Comparison of ENCODE assay signal across 13 cellular contexts in genomic region chr5:38796000-38796738, GRCh38. TPM values are rescaled to one million over a fixed set of nuclear protein-coding genes. Genes with fewer than 3 reads are reported as not detected.
A peak's percentile ranks its signal among the peaks of the same experiment; 100 is the strongest.
DNase-seq lines count a peak whose midpoint lies in the region; ATAC-seq lines count a peak whose summit lies in the region.
"Had no signal": no experiment of that assay in that cellular context is flagged by ENCODE, and none has a peak within 500 bp of the region (broad histone marks: within the 10 kb centered on the region; RNA-seq: fewer than 3 reads in every experiment).

No MANE protein-coding gene starts in this region.

- no peaks in the 10 kb centered on the region for H3K9me3 Mint-ChIP-seq in activated CD4-positive, alpha-beta T cell treated with anti-CD3 and anti-CD28 coated beads, Interleukin-2, amount 10 ng/mL, durations not matched to agents 24 days and 14 days
- H3K9me3 Mint-ChIP-seq: central memory CD8-positive, alpha-beta T cell had no signal

- ATAC-seq in left lobe of liver (peak; percentile 38), HG03175 (IDR thresholded peaks at IDR 0.05; ENCODE audit: unreplicated experiment) (no peak)
- ATAC-seq in stimulated activated naive CD8-positive, alpha-beta T cell treated with anti-CD3 and anti-CD28 coated beads, Interleukin-15, Interleukin-2, amounts not matched to agents 100 U/mL and 50 U/mL, for 24 hours: peak; percentile 41
- ATAC-seq: naive thymus-derived CD8-positive, alpha-beta T cell had no signal

- H3K4me3 Mint-ChIP-seq in activated CD4-positive, alpha-beta T cell treated with anti-CD3 and anti-CD28 coated beads, Interleukin-2, amount 10 ng/mL, durations not matched to agents 24 days and 14 days: no peak overlapping the region
- H3K4me3 Mint-ChIP-seq: central memory CD8-positive, alpha-beta T cell; naive thymus-derived CD8-positive, alpha-beta T cell had no signal

- peak; percentile 31 for DNase-seq in G401 (ENCODE audit: low spot score)
- DNase-seq in caudate nucleus (lab: John Stamatoyannopoulos, UW): peak in 9 of 61 donors; percentile 3 to 18 (median 12)
- no peak for DNase-seq in left lobe of liver (ENCODE audit: low spot score)
- DNase-seq in stimulated activated naive CD8-positive, alpha-beta T cell treated with anti-CD3 and anti-CD28 coated beads, Interleukin-15, Interleukin-2, amounts not matched to agents 100 U/mL and 50 U/mL, for 24 hours: peak; percentile 6
- no peak for DNase-seq in activated CD4-positive, alpha-beta T cell treated with anti-CD3 and anti-CD28 coated beads, Interleukin-2, amount 10 ng/mL, durations not matched to agents 24 days and 14 days
- DNase-seq in DMS 273 (lab: John Stamatoyannopoulos, UW; ENCODE audit: unreplicated experiment): no peak
- no peak for DNase-seq in D341Med (ENCODE audit: low spot score)
- DNase-seq: activated effector memory CD4-positive, alpha-beta T cell treated with Interleukin-2 at 50 U/mL for 16 hours; Kasumi-1; naive thymus-derived CD8-positive, alpha-beta T cell; small intestine had no signal

- intact Hi-C loops in activated CD4-positive, alpha-beta T cell treated with anti-CD3 and anti-CD28 coated beads, Interleukin-2, amount 10 ng/mL, durations not matched to agents 24 days and 14 days (cut with micrococcal nuclease): no loop called here

- peaks cover 2% of the 10 kb centered on the region for H3K27me3 Mint-ChIP-seq in activated CD4-positive, alpha-beta T cell treated with anti-CD3 and anti-CD28 coated beads, Interleukin-2, amount 10 ng/mL, durations not matched to agents 24 days and 14 days

- in situ Hi-C loops in G401 (cut with HindIII; ENCODE audit: low sequenced_read_pairs): no loop called here

- peak overlapping the region; percentile 14 for H3K27ac ChIP-seq in caudate nucleus (ENCODE audit: low read depth, low read length)

- no peaks in the 10 kb centered on the region for H3K36me3 Mint-ChIP-seq in activated CD4-positive, alpha-beta T cell treated with anti-CD3 and anti-CD28 coated beads, Interleukin-2, amount 10 ng/mL, durations not matched to agents 24 days and 14 days (ENCODE audit: low read depth)
- H3K36me3 Mint-ChIP-seq: naive thymus-derived CD8-positive, alpha-beta T cell had no signal

- H3K4me1 Mint-ChIP-seq in activated CD4-positive, alpha-beta T cell treated with anti-CD3 and anti-CD28 coated beads, Interleukin-2, amount 10 ng/mL, durations not matched to agents 24 days and 14 days: no peaks in the 10 kb centered on the region
- H3K4me1 Mint-ChIP-seq: central memory CD8-positive, alpha-beta T cell had no signal

- H3K27ac Mint-ChIP-seq in activated CD4-positive, alpha-beta T cell treated with anti-CD3 and anti-CD28 coated beads, Interleukin-2, amount 10 ng/mL, durations not matched to agents 24 days and 14 days: no peak overlapping the region
- H3K27ac Mint-ChIP-seq: naive thymus-derived CD8-positive, alpha-beta T cell had no signal

RNA-seq across cellular contexts. Expression of gene OSMR, which starts 49.6 kb away (rescaled TPM):
- not detected in 2 replicates for total RNA-seq in G401 (2014; rRNA removed; shearing (Covaris generic))
- 4.4 TPM for total RNA-seq in left lobe of liver
- total RNA-seq in activated CD4-positive, alpha-beta T cell treated with anti-CD3 and anti-CD28 coated beads, Interleukin-2, amount 10 ng/mL, durations not matched to agents 24 days and 14 days: not detected in 2 replicates
- total RNA-seq: naive thymus-derived CD8-positive, alpha-beta T cell had no signal

Comparison
In these comparisons a context has a peak if more than half of its experiments do, and no peak if none do; other contexts are left out.
1. DNase-seq: peak in G401 (single experiment) and stimulated activated naive CD8-positive, alpha-beta T cell treated with anti-CD3 and anti-CD28 coated beads, Interleukin-15, Interleukin-2, amounts not matched to agents 100 U/mL and 50 U/mL, for 24 hours (single experiment); none in left lobe of liver (single experiment), activated CD4-positive, alpha-beta T cell treated with anti-CD3 and anti-CD28 coated beads, Interleukin-2, amount 10 ng/mL, durations not matched to agents 24 days and 14 days (single experiment), DMS 273 (single experiment) and D341Med (single experiment).